ENCODE assay signal across 1 cellular context in genomic region chr19:2061093-2061935, GRCh38.
TF ChIP-seq lines count a peak whose summit lies in the region.

No MANE protein-coding gene starts in this region.

TF ChIP-seq in K562, 482 proteins besides CTCF, POLR2A, EP300 and RAD21 (continued from another document and continues in another):
- TF ChIP-seq TSHZ1 (CRISPR knock-in tag; IDR thresholded peaks at IDR 0.05), result no peak
- peak; percentile 63; the same call in 1 of the 2 replicates for TF ChIP-seq E2F3 (CRISPR knock-in tag; IDR thresholded peaks at IDR 0.05)
- no peak for TF ChIP-seq ZNF121 (CRISPR knock-in tag; conservative IDR thresholded peaks at IDR 0.05)
- TF ChIP-seq SAFB2 (IDR thresholded peaks at IDR 0.05; ENCODE audit: borderline replicate concordance, low read depth, low read length, severe bottlenecking), result no peak
- no peak for TF ChIP-seq KAT2B (IDR thresholded peaks at IDR 0.05; ENCODE audit: low read depth, low read length)
- no peak; the same call in 1 of the 2 replicates for TF ChIP-seq BACH1 (tag; IDR thresholded peaks at IDR 0.05)
- no peak for TF ChIP-seq ZNF695 (CRISPR knock-in tag; IDR thresholded peaks at IDR 0.05)
- no peak for TF ChIP-seq KAT8 (IDR thresholded peaks at IDR 0.05; ENCODE audit: low read depth)
- no peak for TF ChIP-seq SMARCA4 (IDR thresholded peaks at IDR 0.05)
- no peak for TF ChIP-seq RNF219 (CRISPR knock-in tag; IDR thresholded peaks at IDR 0.05)
- TF ChIP-seq ZNF589 (CRISPR knock-in tag; IDR thresholded peaks at IDR 0.05; ENCODE audit: low read depth), result no peak
- no peak for TF ChIP-seq ZNF75A (CRISPR knock-in tag; IDR thresholded peaks at IDR 0.05)
- peak; percentile 56 for TF ChIP-seq TAF1 (IDR thresholded peaks at IDR 0.05; ENCODE audit: control insufficient read depth, extremely low read depth, insufficient read depth, low read length, severe bottlenecking)
- TF ChIP-seq SRF (CRISPR knock-in tag; IDR thresholded peaks at IDR 0.05), result no peak
- no peak for TF ChIP-seq CHD7 (IDR thresholded peaks at IDR 0.05; ENCODE audit: low read depth, low read length)
- TF ChIP-seq E2F1 (CRISPR knock-in tag; IDR thresholded peaks at IDR 0.05), result no peak
- TF ChIP-seq ELF2 (CRISPR knock-in tag; IDR thresholded peaks at IDR 0.05), result no peak
- no peak for TF ChIP-seq E2F8 (IDR thresholded peaks at IDR 0.05; ENCODE audit: low read depth, partially characterized antibody)
- TF ChIP-seq ERF (CRISPR knock-in tag; IDR thresholded peaks at IDR 0.05), result peak; percentile 86; the same call in 1 of the 2 replicates
- peak; percentile 79 to 95; a peak in 3 of 4 replicates for TF ChIP-seq MAZ (CRISPR knock-in tag; conservative IDR thresholded peaks at IDR 0.05 in 1 of 2, IDR thresholded peaks at IDR 0.05 in 1 of 2)
- TF ChIP-seq CHD2 (IDR thresholded peaks at IDR 0.05; ENCODE audit: low read depth, low read length), result no peak
- TF ChIP-seq TBP (optimal IDR thresholded peaks at IDR 0.05; ENCODE audit: low read depth, low read length), result peak; percentile 92
- no peak for TF ChIP-seq CBFB (CRISPR knock-in tag; IDR thresholded peaks at IDR 0.05)
- no peak for TF ChIP-seq ZBTB17 (CRISPR knock-in tag; IDR thresholded peaks at IDR 0.05)
